In the genomic region with DNA sequence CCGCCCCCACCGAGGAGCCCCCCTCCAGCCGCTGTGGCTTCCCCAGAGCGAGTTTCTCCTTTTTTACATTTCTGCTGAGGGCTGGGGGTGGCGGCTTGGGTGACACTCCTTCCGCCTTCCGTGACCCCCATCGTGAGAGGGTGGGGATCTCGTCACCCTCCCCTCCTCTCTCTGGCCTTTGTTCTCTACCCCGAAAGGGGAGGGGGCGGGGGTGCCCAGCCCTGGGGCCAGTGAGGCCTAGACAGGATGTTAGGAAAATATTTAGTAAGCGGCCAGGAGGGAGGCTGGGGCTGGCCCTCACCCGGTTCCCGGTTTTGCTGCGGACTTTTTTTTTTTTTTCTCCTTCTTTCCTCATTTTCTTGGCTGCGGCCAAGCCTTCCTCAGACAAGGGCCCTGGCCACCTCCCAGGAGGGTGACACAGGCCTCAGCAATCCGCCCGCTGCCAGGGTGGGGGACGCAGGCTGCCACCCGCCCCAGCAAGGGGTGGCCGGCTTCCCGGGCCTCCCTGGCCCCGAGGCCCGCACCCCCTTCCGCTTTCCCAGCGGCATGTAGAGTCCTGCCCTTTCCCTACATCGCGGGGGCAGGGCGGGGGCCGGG, we compare ENCODE assay signal across 8 cellular contexts. TPM values are rescaled to one million over a fixed set of nuclear protein-coding genes. Genes with fewer than 3 reads are reported as not detected.
DNase-seq lines count a peak whose midpoint lies in the region; ATAC-seq and TF ChIP-seq lines count a peak whose summit lies in the region.

No MANE protein-coding gene starts in this region.

- no peak for ATAC-seq in HG03097 (IDR thresholded peaks at IDR 0.05; ENCODE audit: low FRiP score, unreplicated experiment)

- in situ Hi-C loops in astrocyte of the spinal cord (cut with HindIII; ENCODE audit: low sequenced_read_pairs): no loop called here

- H3K27ac ChIP-seq in SK-N-MC: peak overlapping the region; percentile 88

- H3K9ac ChIP-seq in SK-N-MC (ENCODE audit: insufficient read length): peak overlapping the region; percentile 81

- no peak for TF ChIP-seq CTCF in astrocyte of the spinal cord (IDR thresholded peaks at IDR 0.05; ENCODE audit: low read depth, low read length)

- H3K4me3 ChIP-seq in SK-N-MC (peak overlapping the region; percentile 87), astrocyte of the spinal cord (ENCODE audit: low read depth, low read length) (peak overlapping the region; percentile 65)

- peak in 2 of 3 experiments; percentile 73 to 81 for DNase-seq in NCI-H1417 (lab: John Stamatoyannopoulos, UW)
- no peak for DNase-seq in NCI-H1417 treated with DMSO at 0.1 percent for 48 hours (lab: John Stamatoyannopoulos, UW)
- DNase-seq in SK-N-MC (ENCODE audit: low read depth, low spot score): no peak
- peak; percentile 97 for DNase-seq in astrocyte of the spinal cord (ENCODE audit: low read depth, low spot score)
- DNase-seq in hippocampal formation (lab: John Stamatoyannopoulos, UW): peak; percentile 75 to 88
- peak; percentile 88 for DNase-seq in renal cortical epithelial cell (ENCODE audit: low read depth)
- DNase-seq in NCI-H1694 treated with DMSO at 0.1 percent for 48 hours (lab: John Stamatoyannopoulos, UW): no peak

- peaks cover 52% of the 10 kb centered on the region for H3K36me3 ChIP-seq in SK-N-MC (ENCODE audit: insufficient read depth, low read length)

- H3K9me3 ChIP-seq in SK-N-MC (ENCODE audit: low read depth, low read length): no peaks in the 10 kb centered on the region

RNA-seq across cellular contexts. Expression of a gene that starts 3.9 kb away (rescaled TPM):
- total RNA-seq in renal cortical epithelial cell: 12.2 and 44.9 TPM in 2 replicates

RNA-seq across cellular contexts. Expression of a gene that starts 10.8 kb away (rescaled TPM):
- total RNA-seq in renal cortical epithelial cell: 29.0 and 29.2 TPM in 2 replicates

RNA-seq across cellular contexts. Expression of a gene that starts 14.5 kb away (rescaled TPM):
- 0.87 and 4.3 TPM in 2 replicates for total RNA-seq in renal cortical epithelial cell

RNA-seq across cellular contexts. Expression of a gene that starts 16.8 kb away (rescaled TPM):
- 174 and 314 TPM in 2 replicates for total RNA-seq in renal cortical epithelial cell

RNA-seq across cellular contexts. Expression of a gene that starts 23.0 kb away (rescaled TPM):
- 13.9 and 21.5 TPM in 2 replicates for total RNA-seq in renal cortical epithelial cell

Comparison
In these comparisons a context has a peak if more than half of its experiments do, and no peak if none do; other contexts are left out.
1. DNase-seq: peak in NCI-H1417 (2 of 3), astrocyte of the spinal cord (single experiment), hippocampal formation (2 of 2) and renal cortical epithelial cell (single experiment); none in NCI-H1417 treated with DMSO at 0.1 percent for 48 hours (single experiment), SK-N-MC (single experiment) and NCI-H1694 treated with DMSO at 0.1 percent for 48 hours (single experiment).